In the genomic region with DNA sequence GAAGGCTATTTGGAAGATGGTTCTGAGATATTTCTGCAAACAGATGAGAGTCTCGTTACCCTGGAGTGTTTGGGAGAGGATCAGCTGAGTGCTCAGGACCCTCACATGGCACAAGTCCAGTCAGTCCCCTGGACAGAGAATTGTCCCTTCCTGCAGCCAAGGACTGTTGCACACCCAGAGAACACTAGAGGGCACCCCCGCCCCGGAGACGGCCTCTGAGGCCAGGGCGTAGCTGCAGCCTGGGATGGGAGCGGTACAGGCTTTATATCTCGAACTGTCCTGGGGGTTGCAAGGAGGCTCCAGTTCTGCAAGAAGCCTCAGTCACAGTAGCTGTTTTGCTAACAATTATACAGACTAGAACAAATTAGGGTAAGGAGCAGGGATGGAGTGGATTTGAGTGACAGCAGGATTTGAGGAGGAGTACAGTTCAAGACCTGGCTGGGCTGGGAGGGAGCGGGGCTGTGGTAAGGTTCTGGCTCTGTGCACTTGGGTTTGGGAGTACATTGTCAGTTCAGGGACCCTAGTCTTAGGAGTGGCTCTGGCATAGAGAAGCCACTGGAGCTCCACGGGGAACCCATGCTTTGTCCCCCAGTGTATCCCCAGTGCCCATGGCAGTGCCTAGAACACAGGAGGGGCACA, we compare ENCODE assay signal across 9 cellular contexts.
DNase-seq lines count a peak whose midpoint lies in the region; TF ChIP-seq lines count a peak whose summit lies in the region.
"Had no signal": no experiment of that assay in that cellular context is flagged by ENCODE, and none has a peak within 500 bp of the region (broad histone marks: within the 10 kb centered on the region; RNA-seq: fewer than 3 reads in every experiment).

No MANE protein-coding gene starts in this region.

- WGBS in hepatocyte (ENCODE audit: low lambda C conversion rate, missing lambda C conversion rate) = 23% methylated on average over 9 of the region's 9 CpGs
- WGBS in sigmoid colon, 2 donors = 24 to 42% methylated on average over 9 of the region's 9 CpGs

- in situ Hi-C loops in astrocyte of the cerebellum (cut with HindIII; ENCODE audit: low sequenced_read_pairs) = loop anchor here (10.0 kb wide), 1 partner anchor 62 kb away; no protein-coding TSS in a partner anchor

- no peak overlapping the region for H3K4me3 ChIP-seq in OCI-LY3 (ENCODE audit: low read length)
- H3K4me3 ChIP-seq in astrocyte of the cerebellum (ENCODE audit: low read depth, low read length) = no peak overlapping the region
- H3K4me3 ChIP-seq in hepatocyte = no peak overlapping the region
- no peak overlapping the region for H3K4me3 ChIP-seq in sigmoid colon

- peak; percentile 99 for TF ChIP-seq RAD21 in Ishikawa (IDR thresholded peaks at IDR 0.05; ENCODE audit: low read depth)

- no peaks in the 10 kb centered on the region for H3K9me3 ChIP-seq in OCI-LY3 (ENCODE audit: insufficient read depth, low read length)
- H3K9me3 ChIP-seq in hepatocyte (ENCODE audit: low read depth) = no peaks in the 10 kb centered on the region
- no peaks in the 10 kb centered on the region for H3K9me3 ChIP-seq in sigmoid colon

- TF ChIP-seq EP300 in Ishikawa (IDR thresholded peaks at IDR 0.05; ENCODE audit: borderline replicate concordance) = no peak
- TF ChIP-seq EP300 in sigmoid colon (IDR thresholded peaks at IDR 0.05) = no peak

- H3K4me2 ChIP-seq in OCI-LY3 (ENCODE audit: low read length) = no peak overlapping the region
- H3K4me2 ChIP-seq in hepatocyte = no peak overlapping the region

- H2AFZ ChIP-seq in OCI-LY3 (ENCODE audit: low read depth, low read length) = no peak overlapping the region
- H2AFZ ChIP-seq in hepatocyte = no peak overlapping the region

- no peaks in the 10 kb centered on the region for H3K27me3 ChIP-seq in OCI-LY3 (ENCODE audit: low read depth, low read length)
- no peaks in the 10 kb centered on the region for H3K27me3 ChIP-seq in hepatocyte
- no peaks in the 10 kb centered on the region for H3K27me3 ChIP-seq in sigmoid colon

- peak; percentile 66 for DNase-seq in activated CD8-positive, alpha-beta memory T cell treated with anti-CD3 and anti-CD28 coated beads for 24 hours
- no peak for DNase-seq in activated CD8-positive, alpha-beta memory T cell treated with anti-CD3 and anti-CD28 coated beads, Interleukin-2, amount 50 U/mL, for 4 hours
- DNase-seq in astrocyte of the cerebellum (ENCODE audit: low read depth) (no peak), hepatocyte (ENCODE audit: low spot score) (peak; percentile 89), sigmoid colon (peak; percentile 91)
- no peak for DNase-seq in stimulated activated naive CD4-positive, alpha-beta T cell (lab: John Stamatoyannopoulos, UW)

- H3K79me2 ChIP-seq in OCI-LY3 (ENCODE audit: low read length) (no peaks in the 10 kb centered on the region), hepatocyte (no peaks in the 10 kb centered on the region)

- no peak overlapping the region for H3K9ac ChIP-seq in OCI-LY3 (ENCODE audit: low read length)

- peak; percentile 93 for TF ChIP-seq CTCF in OCI-LY3 (IDR thresholded peaks at IDR 0.05; ENCODE audit: low read depth, low read length)
- peak; percentile 88 for TF ChIP-seq CTCF in astrocyte of the cerebellum (IDR thresholded peaks at IDR 0.05; ENCODE audit: low read depth, low read length, missing control alignments)
- peak; percentile 93 for TF ChIP-seq CTCF in hepatocyte (IDR thresholded peaks at IDR 0.05; ENCODE audit: poor library complexity)
- TF ChIP-seq CTCF in sigmoid colon (IDR thresholded peaks at IDR 0.05) = peak in 2 of 4 experiments; percentile 79 to 86

- H3K36me3 ChIP-seq in OCI-LY3 (replicated peaks; ENCODE audit: low read depth, low read length) (no peaks in the 10 kb centered on the region), hepatocyte (replicated peaks; ENCODE audit: insufficient read depth, low read depth) (no peaks in the 10 kb centered on the region), sigmoid colon (peaks cover 22 to 88% (median 42%) of the 10 kb centered on the region in 4 donors)

- H4K20me1 ChIP-seq in OCI-LY3 (ENCODE audit: insufficient read depth, low read length) (no peaks in the 10 kb centered on the region), hepatocyte (ENCODE audit: insufficient read depth, poor library complexity, severe bottlenecking) (no peaks in the 10 kb centered on the region)

- H3K9me2 ChIP-seq in hepatocyte (replicated peaks; ENCODE audit: insufficient read depth) = no peaks in the 10 kb centered on the region

- H3K4me1 ChIP-seq in OCI-LY3 (ENCODE audit: low read length) (peaks cover 5% of the 10 kb centered on the region; the same call in 1 of the 2 replicates), hepatocyte (ENCODE audit: insufficient read depth) (peaks cover 9% of the 10 kb centered on the region), sigmoid colon (peaks cover 0 to 99% (median 92%) of the 10 kb centered on the region in 4 donors)

- no peak for TF ChIP-seq POLR2A in sigmoid colon (IDR thresholded peaks at IDR 0.05)

- intact Hi-C loops in sigmoid colon (cut with DNase I) = loop anchor here (2.0 to 10.0 kb wide), 3 partner anchors 50 to 232 kb away; a partner anchor contains a TSS

- no peak overlapping the region for H3K27ac ChIP-seq in OCI-LY3 (ENCODE audit: low read length)
- H3K27ac ChIP-seq in hepatocyte = peak overlapping the region; percentile 41
- H3K27ac ChIP-seq in sigmoid colon = peak overlapping the region; percentile 89 to 98 (median 94)
- H3K27ac ChIP-seq: epithelial cell of prostate had no signal

TF ChIP-seq in Ishikawa, 13 proteins besides CTCF, POLR2A, EP300 and RAD21:
- TF ChIP-seq EGR1 (IDR thresholded peaks at IDR 0.05) (no peak), FOXM1 (IDR thresholded peaks at IDR 0.05; ENCODE audit: borderline replicate concordance, low read depth) (no peak), CREB1 (IDR thresholded peaks at IDR 0.05; ENCODE audit: low read depth) (no peak), NFIC (IDR thresholded peaks at IDR 0.05) (no peak), CEBPB (IDR thresholded peaks at IDR 0.05) (no peak)
- TF ChIP-seq, protein P1, sequence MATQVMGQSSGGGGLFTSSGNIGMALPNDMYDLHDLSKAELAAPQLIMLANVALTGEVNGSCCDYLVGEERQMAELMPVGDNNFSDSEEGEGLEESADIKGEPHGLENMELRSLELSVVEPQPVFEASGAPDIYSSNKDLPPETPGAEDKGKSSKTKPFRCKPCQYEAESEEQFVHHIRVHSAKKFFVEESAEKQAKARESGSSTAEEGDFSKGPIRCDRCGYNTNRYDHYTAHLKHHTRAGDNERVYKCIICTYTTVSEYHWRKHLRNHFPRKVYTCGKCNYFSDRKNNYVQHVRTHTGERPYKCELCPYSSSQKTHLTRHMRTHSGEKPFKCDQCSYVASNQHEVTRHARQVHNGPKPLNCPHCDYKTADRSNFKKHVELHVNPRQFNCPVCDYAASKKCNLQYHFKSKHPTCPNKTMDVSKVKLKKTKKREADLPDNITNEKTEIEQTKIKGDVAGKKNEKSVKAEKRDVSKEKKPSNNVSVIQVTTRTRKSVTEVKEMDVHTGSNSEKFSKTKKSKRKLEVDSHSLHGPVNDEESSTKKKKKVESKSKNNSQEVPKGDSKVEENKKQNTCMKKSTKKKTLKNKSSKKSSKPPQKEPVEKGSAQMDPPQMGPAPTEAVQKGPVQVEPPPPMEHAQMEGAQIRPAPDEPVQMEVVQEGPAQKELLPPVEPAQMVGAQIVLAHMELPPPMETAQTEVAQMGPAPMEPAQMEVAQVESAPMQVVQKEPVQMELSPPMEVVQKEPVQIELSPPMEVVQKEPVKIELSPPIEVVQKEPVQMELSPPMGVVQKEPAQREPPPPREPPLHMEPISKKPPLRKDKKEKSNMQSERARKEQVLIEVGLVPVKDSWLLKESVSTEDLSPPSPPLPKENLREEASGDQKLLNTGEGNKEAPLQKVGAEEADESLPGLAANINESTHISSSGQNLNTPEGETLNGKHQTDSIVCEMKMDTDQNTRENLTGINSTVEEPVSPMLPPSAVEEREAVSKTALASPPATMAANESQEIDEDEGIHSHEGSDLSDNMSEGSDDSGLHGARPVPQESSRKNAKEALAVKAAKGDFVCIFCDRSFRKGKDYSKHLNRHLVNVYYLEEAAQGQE (IDR thresholded peaks at IDR 0.05; ENCODE audit: low read depth) = peak; percentile 65

Comparison
In these comparisons a context has a peak if more than half of its experiments do, and no peak if none do; other contexts are left out.
1. DNase-seq: peak in activated CD8-positive, alpha-beta memory T cell treated with anti-CD3 and anti-CD28 coated beads for 24 hours (single experiment), hepatocyte (single experiment) and sigmoid colon (single experiment); none in activated CD8-positive, alpha-beta memory T cell treated with anti-CD3 and anti-CD28 coated beads, Interleukin-2, amount 50 U/mL, for 4 hours (single experiment), astrocyte of the cerebellum (single experiment) and stimulated activated naive CD4-positive, alpha-beta T cell (0 of 6).